In genomic region chr1:175116903-175117302, GRCh38 we compare ENCODE assay signal across 30 cellular contexts. TPM values are rescaled to one million over a fixed set of nuclear protein-coding genes. Genes with fewer than 3 reads are reported as not detected.
"Had no signal": no experiment of that assay in that cellular context is flagged by ENCODE, and none has a peak within 500 bp of the region (broad histone marks: within the 10 kb centered on the region; RNA-seq: fewer than 3 reads in every experiment).

No MANE protein-coding gene starts in this region.

- H3K36me3 Mint-ChIP-seq: type B pancreatic cell had no signal

- DNase-seq: activated CD4-positive, alpha-beta T cell treated with anti-CD3 and anti-CD28 coated beads, Interleukin-2, amount 10 ng/mL, durations not matched to agents 7 days and 5 days; activated CD4-positive, CD25-positive, alpha-beta regulatory T cell treated with anti-CD3 and anti-CD28 coated beads, Interleukin-2, amount 50 U/mL, for 72 hours; activated CD8-positive, alpha-beta T cell treated with anti-CD3 and anti-CD28 coated beads for 36 hours; activated T-cell treated with anti-CD3 and anti-CD28 coated beads, Interleukin-2, amount 50 U/mL, for 4 hours; esophagus squamous epithelium; left colon; mammary epithelial cell; nephron progenitor cell; pancreas; retina; sigmoid colon; small intestine; stimulated activated CD4-positive, alpha-beta T cell treated with anti-CD3 and anti-CD28 coated beads, Interleukin-4, amount 100 ng/mL, for 24 hours; stimulated activated CD8-positive, alpha-beta memory T cell treated with anti-CD3 and anti-CD28 coated beads, Interleukin-4, amount 100 ng/mL, for 48 hours; stimulated activated naive CD8-positive, alpha-beta T cell treated with anti-CD3 and anti-CD28 coated beads, Interleukin-15, amount 100 ng/mL, for 72 hours; substantia nigra; T-helper 17 cell; T1000; WERI-Rb-1 had no signal

- H3K4me1 ChIP-seq: breast epithelium, esophagus squamous epithelium, pancreas, prostate gland, sigmoid colon, vagina had no signal

- H3K9me3 ChIP-seq: pancreas, prostate gland, vagina had no signal

- H3K36me3 ChIP-seq: breast epithelium, esophagus squamous epithelium, pancreas, prostate gland, sigmoid colon, vagina, WERI-Rb-1 had no signal

- H3K4me3 ChIP-seq: breast epithelium, esophagus squamous epithelium, pancreas, prostate gland, sigmoid colon, vagina had no signal

- H3K27ac ChIP-seq: breast epithelium, esophagus squamous epithelium, pancreas, prostate gland, sigmoid colon, vagina, WERI-Rb-1 had no signal

- H3K27me3 ChIP-seq: breast epithelium, esophagus squamous epithelium, pancreas, sigmoid colon, vagina had no signal

- FAIRE-seq: frontal cortex, keratinocyte, pancreas, small intestine had no signal

- H3K27me3 Mint-ChIP-seq: dendritic cell treated with granulocyte-macrophage colony-stimulating factor and Interleukin-4, amounts not matched to agents 40 ng/mL and 50 ng/mL, for 4 days; type B pancreatic cell had no signal

- H3K4me1 Mint-ChIP-seq: activated CD4-positive, alpha-beta T cell treated with anti-CD3 and anti-CD28 coated beads, Interleukin-2, amount 10 ng/mL, durations not matched to agents 7 days and 5 days; activated T-helper 17 cell treated with anti-CD3 and anti-CD28 coated beads, Interleukin-2, amount 50 U/mL, for 72 hours; nephron progenitor cell; stimulated activated memory B cell treated with anti-CD40 and anti-IgM and Interleukin-4, amounts not matched to agents 10 μg/mL and 1 μg/mL and 100 μg/mL, for 72 hours; stimulated activated naive CD8-positive, alpha-beta T cell treated with anti-CD3 and anti-CD28 coated beads, Interleukin-15, amount 100 ng/mL, for 72 hours; T-helper 17 cell had no signal

- H3K4me3 Mint-ChIP-seq: activated CD4-positive, alpha-beta T cell treated with anti-CD3 and anti-CD28 coated beads, Interleukin-2, amount 10 ng/mL, durations not matched to agents 7 days and 5 days; activated CD8-positive, alpha-beta T cell treated with anti-CD3 and anti-CD28 coated beads for 36 hours; activated T-cell treated with anti-CD3 and anti-CD28 coated beads, Interleukin-2, amount 50 U/mL, for 4 hours; activated T-helper 17 cell treated with anti-CD3 and anti-CD28 coated beads, Interleukin-2, amount 50 U/mL, for 72 hours; central memory CD8-positive, alpha-beta T cell; dendritic cell treated with granulocyte-macrophage colony-stimulating factor and Interleukin-4, amounts not matched to agents 40 ng/mL and 50 ng/mL, for 4 days; nephron progenitor cell; stimulated activated memory B cell treated with anti-CD40 and anti-IgM and Interleukin-4, amounts not matched to agents 10 μg/mL and 1 μg/mL and 100 μg/mL, for 72 hours; stimulated activated naive CD8-positive, alpha-beta T cell treated with anti-CD3 and anti-CD28 coated beads, Interleukin-15, amount 100 ng/mL, for 72 hours; T-helper 17 cell; type B pancreatic cell had no signal

- H3K27ac Mint-ChIP-seq: activated CD4-positive, alpha-beta T cell treated with anti-CD3 and anti-CD28 coated beads, Interleukin-2, amount 10 ng/mL, durations not matched to agents 7 days and 5 days; activated CD8-positive, alpha-beta T cell treated with anti-CD3 and anti-CD28 coated beads for 36 hours; activated naive CD4-positive, alpha-beta T cell treated with anti-CD3 and anti-CD28 coated beads, Interleukin-2, amount 50 U/mL, for 72 hours; activated T-helper 17 cell treated with anti-CD3 and anti-CD28 coated beads, Interleukin-2, amount 50 U/mL, for 72 hours; dendritic cell treated with granulocyte-macrophage colony-stimulating factor and Interleukin-4, amounts not matched to agents 40 ng/mL and 50 ng/mL, for 4 days; nephron progenitor cell; stimulated activated memory B cell treated with anti-CD40 and anti-IgM and Interleukin-4, amounts not matched to agents 10 μg/mL and 1 μg/mL and 100 μg/mL, for 72 hours; T-helper 17 cell; type B pancreatic cell had no signal

- ATAC-seq: activated CD8-positive, alpha-beta T cell treated with anti-CD3 and anti-CD28 coated beads for 36 hours; activated naive CD4-positive, alpha-beta T cell treated with anti-CD3 and anti-CD28 coated beads, Interleukin-2, amount 50 U/mL, for 72 hours; activated T-cell treated with anti-CD3 and anti-CD28 coated beads, Interleukin-2, amount 50 U/mL, for 4 hours; activated T-helper 17 cell treated with anti-CD3 and anti-CD28 coated beads, Interleukin-2, amount 50 U/mL, for 72 hours; left colon; stimulated activated memory B cell treated with anti-CD40 and anti-IgM and Interleukin-4, amounts not matched to agents 10 μg/mL and 1 μg/mL and 100 μg/mL, for 72 hours; stimulated activated naive CD8-positive, alpha-beta T cell treated with anti-CD3 and anti-CD28 coated beads, Interleukin-15, amount 100 ng/mL, for 72 hours; T-helper 17 cell had no signal

- H3K9me3 Mint-ChIP-seq: type B pancreatic cell had no signal

RNA-seq across cellular contexts. Expression of gene TNN, which starts 49.3 kb away (rescaled TPM):
- total RNA-seq: activated CD4-positive, alpha-beta T cell treated with anti-CD3 and anti-CD28 coated beads, Interleukin-2, amount 10 ng/mL, durations not matched to agents 7 days and 5 days; activated naive CD4-positive, alpha-beta T cell treated with anti-CD3 and anti-CD28 coated beads, Interleukin-2, amount 50 U/mL, for 72 hours; activated T-cell treated with anti-CD3 and anti-CD28 coated beads, Interleukin-2, amount 50 U/mL, for 4 hours; activated T-helper 17 cell treated with anti-CD3 and anti-CD28 coated beads, Interleukin-2, amount 50 U/mL, for 72 hours; mammary epithelial cell; T-helper 17 cell; vagina had no signal
- polyA plus RNA-seq: keratinocyte, mammary epithelial cell had no signal
